9 cellular contexts compared by ENCODE assay signal in genomic region chr7:138865843-138866242, GRCh38.
DNase-seq lines count a peak whose midpoint lies in the region; ATAC-seq, FAIRE-seq and TF ChIP-seq lines count a peak whose summit lies in the region.
"Had no signal": no experiment of that assay in that cellular context is flagged by ENCODE, and none has a peak within 500 bp of the region (broad histone marks: within the 10 kb centered on the region; RNA-seq: fewer than 3 reads in every experiment).

No MANE protein-coding gene starts in this region.

- POLR2A ChIA-PET in IMR-90 (lab: Charles Lee; ENCODE audit: unreplicated experiment): no interaction called here

- no peak overlapping the region for H3K56ac ChIP-seq in IMR-90 (ENCODE audit: extremely low read depth, insufficient read depth, low read length)

- H3K9ac ChIP-seq in IMR-90 (ENCODE audit: low read depth, low read length): no peak overlapping the region
- no peak overlapping the region for H3K9ac ChIP-seq in neuronal stem cell (ENCODE audit: low read depth, low read length, poor library complexity)
- H3K9ac ChIP-seq in mesenchymal stem cell (ENCODE audit: low read length): no peak overlapping the region

- intact Hi-C loops in IMR-90 (cut with micrococcal nuclease): no loop called here
- intact Hi-C loops in activated CD4-positive, alpha-beta T cell treated with anti-CD3 and anti-CD28 coated beads, Interleukin-2, amount 10 ng/mL, durations not matched to agents 24 days and 14 days (cut with micrococcal nuclease): loop anchor here (1.0 to 10.0 kb wide), 2 partner anchors 705 to 961 kb away; no protein-coding TSS in a partner anchor
- intact Hi-C loops in head of caudate nucleus (cut with DNase I): no loop called here

- ATAC-seq in IMR-90 (ENCODE audit: low read depth): no peak

- in situ Hi-C loops in IMR-90 (cut with MboI; ENCODE audit: low sequenced_read_pairs): no loop called here

- H3K9me3 ChIP-seq in IMR-90 (ENCODE audit: control insufficient read depth, insufficient read depth, low read length): no peaks in the 10 kb centered on the region
- H3K9me3 ChIP-seq in neuronal stem cell (replicated peaks in 1 of 2; ENCODE audit: control insufficient read depth in 2 of 2, insufficient read depth in 1 of 2, low read depth in 1 of 2, low read length in 2 of 2): no peaks in the 10 kb centered on the region
- H3K9me3 ChIP-seq in mesenchymal stem cell (ENCODE audit: control insufficient read depth, low read length): no peaks in the 10 kb centered on the region

- H3K14ac ChIP-seq in IMR-90 (replicated peaks; ENCODE audit: low read depth, low read length) (no peak overlapping the region), neuronal stem cell (ENCODE audit: low read length) (no peak overlapping the region), mesenchymal stem cell (ENCODE audit: low read length in 2 of 2) (no peak overlapping the region)

- FAIRE-seq in urothelium cell line (lab: Jason Lieb, UNC): no peak

- H2AK5ac ChIP-seq in IMR-90 (ENCODE audit: low read depth, low read length): no peak overlapping the region
- H2AK5ac ChIP-seq in neuronal stem cell (ENCODE audit: low read depth, low read length): no peak overlapping the region
- H2AK5ac ChIP-seq in mesenchymal stem cell (ENCODE audit: low read length, severe bottlenecking): no peak overlapping the region

- H4K91ac ChIP-seq in IMR-90 (ENCODE audit: insufficient read depth, low read depth, low read length) (no peak overlapping the region), neuronal stem cell (ENCODE audit: low read depth, low read length, poor library complexity) (no peak overlapping the region), mesenchymal stem cell (ENCODE audit: low read length) (no peak overlapping the region)

- no peak overlapping the region for H3K4me3 ChIP-seq in GM12865 (ENCODE audit: low read depth, low read length)
- H3K4me3 ChIP-seq in IMR-90 (ENCODE audit: insufficient read depth, low read depth, low read length): no peak overlapping the region
- no peak overlapping the region for H3K4me3 ChIP-seq in neuronal stem cell (ENCODE audit: low read length in 2 of 2)
- H3K4me3 ChIP-seq in mesenchymal stem cell (ENCODE audit: insufficient read depth in 1 of 2, low read depth in 1 of 2, low read length in 2 of 2): no peak overlapping the region

- peak overlapping the region; percentile 75 for H2AK9ac ChIP-seq in IMR-90 (replicated peaks; ENCODE audit: low read depth, low read length, poor library complexity)

- peaks cover 2% of the 10 kb centered on the region for H3K27me3 Mint-ChIP-seq in activated CD4-positive, alpha-beta T cell treated with anti-CD3 and anti-CD28 coated beads, Interleukin-2, amount 10 ng/mL, durations not matched to agents 24 days and 14 days
- H3K27me3 Mint-ChIP-seq: brain had no signal

- WGBS in IMR-90 (ENCODE audit: extremely low coverage in 2 of 2, insufficient read length in 1 of 2), 2 experiments: no CpG with 5 or more reads among the region's 4 CpGs
- WGBS in neuronal stem cell (ENCODE audit: extremely low coverage in 2 of 2, insufficient read length in 2 of 2, insufficient replicate concordance in 1 of 2), 2 donors: no CpG with 5 or more reads among the region's 4 CpGs
- WGBS in mesenchymal stem cell: 97% methylated on average over 4 of the region's 4 CpGs

- H3K23ac ChIP-seq in IMR-90 (ENCODE audit: low read depth, low read length) (no peak overlapping the region), neuronal stem cell (ENCODE audit: low read depth, low read length, poor library complexity) (no peak overlapping the region), mesenchymal stem cell (ENCODE audit: low read length in 2 of 2) (no peak overlapping the region)

- H2BK15ac ChIP-seq in IMR-90 (ENCODE audit: low read depth, low read length): no peak overlapping the region
- no peak overlapping the region for H2BK15ac ChIP-seq in neuronal stem cell (ENCODE audit: low read length)
- no peak overlapping the region for H2BK15ac ChIP-seq in mesenchymal stem cell (ENCODE audit: low read depth, poor library complexity, severe bottlenecking)

- CTCF ChIA-PET in IMR-90 (lab: Yijun Ruan, JAX): interaction anchor here (0.7 kb wide), 1 partner anchor 21 kb away, joined by 3 read pairs; no protein-coding TSS in a partner anchor

- peak; percentile 33 for TF ChIP-seq RAD21 in IMR-90 (IDR thresholded peaks at IDR 0.05; ENCODE audit: low read length)

- H2BK5ac ChIP-seq in IMR-90 (ENCODE audit: low read depth, low read length, poor library complexity, severe bottlenecking) (no peak overlapping the region), neuronal stem cell (ENCODE audit: low read length) (no peak overlapping the region), mesenchymal stem cell (ENCODE audit: low read depth, low read length, poor library complexity, severe bottlenecking) (no peak overlapping the region)

- no peak overlapping the region for H3K18ac ChIP-seq in IMR-90 (ENCODE audit: low read depth, low read length)
- H3K18ac ChIP-seq in neuronal stem cell (ENCODE audit: low read length): no peak overlapping the region
- H3K18ac ChIP-seq in mesenchymal stem cell (ENCODE audit: low read depth in 1 of 2, low read length in 2 of 2): no peak overlapping the region

- peak; percentile 52 for TF ChIP-seq CTCF in GM12865 (IDR thresholded peaks at IDR 0.05; ENCODE audit: insufficient read depth, low read depth, low read length, missing control alignments)
- peak; percentile 16; the same call in 1 of the 2 replicates for TF ChIP-seq CTCF in IMR-90 (conservative IDR thresholded peaks at IDR 0.05; ENCODE audit: low read depth, low read length)

- no peak overlapping the region for H4K8ac ChIP-seq in IMR-90 (ENCODE audit: low read depth in 2 of 2, low read length in 2 of 2)
- no peak overlapping the region for H4K8ac ChIP-seq in neuronal stem cell (ENCODE audit: low read depth, low read length)
- no peak overlapping the region for H4K8ac ChIP-seq in mesenchymal stem cell (ENCODE audit: low read length)

- H3K36me3 Mint-ChIP-seq in activated CD4-positive, alpha-beta T cell treated with anti-CD3 and anti-CD28 coated beads, Interleukin-2, amount 10 ng/mL, durations not matched to agents 24 days and 14 days (ENCODE audit: low read depth): no peaks in the 10 kb centered on the region

- no peaks in the 10 kb centered on the region for H3K9me1 ChIP-seq in IMR-90 (ENCODE audit: insufficient read depth, low read length)

- no peak overlapping the region for H4K5ac ChIP-seq in IMR-90 (ENCODE audit: low read depth, low read length)

- H4K20me1 ChIP-seq in IMR-90 (ENCODE audit: insufficient read depth, low read length): no peaks in the 10 kb centered on the region

- DNase-seq in GM12865 (ENCODE audit: low read depth): peak; percentile 38
- DNase-seq in IMR-90: no peak
- DNase-seq in activated CD4-positive, alpha-beta T cell treated with anti-CD3 and anti-CD28 coated beads, Interleukin-2, amount 10 ng/mL, durations not matched to agents 24 days and 14 days: peak; percentile 88
- DNase-seq in islet precursor cell: peak; percentile 42
- DNase-seq in head of caudate nucleus: no peak
- no peak for DNase-seq in urothelium cell line (ENCODE audit: low spot score)
- DNase-seq in neuronal stem cell (ENCODE audit: low spot score): no peak
- DNase-seq in mesenchymal stem cell: no peak

- H3K4me1 Mint-ChIP-seq in activated CD4-positive, alpha-beta T cell treated with anti-CD3 and anti-CD28 coated beads, Interleukin-2, amount 10 ng/mL, durations not matched to agents 24 days and 14 days: peaks cover 14% of the 10 kb centered on the region
- H3K4me1 Mint-ChIP-seq: brain had no signal

- no peak overlapping the region for H2BK12ac ChIP-seq in neuronal stem cell (ENCODE audit: low read length)
- no peak overlapping the region for H2BK12ac ChIP-seq in mesenchymal stem cell (ENCODE audit: low read length in 2 of 2)

- H3K27ac Mint-ChIP-seq in activated CD4-positive, alpha-beta T cell treated with anti-CD3 and anti-CD28 coated beads, Interleukin-2, amount 10 ng/mL, durations not matched to agents 24 days and 14 days: no peak overlapping the region

- H3K4me1 ChIP-seq in IMR-90 (ENCODE audit: control insufficient read depth, insufficient read depth, low read length) (no peaks in the 10 kb centered on the region), neuronal stem cell (ENCODE audit: control insufficient read depth in 2 of 2, insufficient read depth in 1 of 2, low read depth in 1 of 2, low read length in 2 of 2) (no peaks in the 10 kb centered on the region), mesenchymal stem cell (ENCODE audit: control insufficient read depth, insufficient read depth, low read depth, low read length) (peaks cover 2% of the 10 kb centered on the region)

- no peak overlapping the region for H3K4me3 Mint-ChIP-seq in activated CD4-positive, alpha-beta T cell treated with anti-CD3 and anti-CD28 coated beads, Interleukin-2, amount 10 ng/mL, durations not matched to agents 24 days and 14 days
- H3K4me3 Mint-ChIP-seq: brain had no signal

- BruUV-seq in IMR-90 (replicated peaks; lab: Mats Ljungman, UMichigan): no TSS peak

- H3K4ac ChIP-seq in IMR-90 (ENCODE audit: low read depth, low read length) (no peak overlapping the region), neuronal stem cell (ENCODE audit: low read length) (no peak overlapping the region), mesenchymal stem cell (ENCODE audit: low read depth in 1 of 2, low read length in 2 of 2) (peak overlapping the region in 1 of 2 experiments; percentile 30)

- no peak overlapping the region for H2BK20ac ChIP-seq in IMR-90 (ENCODE audit: low read depth, low read length)

- no peak for TF ChIP-seq POLR2A in IMR-90 (IDR thresholded peaks at IDR 0.05; ENCODE audit: low read depth, low read length)

- H3K27me3 ChIP-seq in IMR-90 (ENCODE audit: control insufficient read depth, insufficient read depth, low read length) (no peaks in the 10 kb centered on the region), neuronal stem cell (ENCODE audit: control insufficient read depth in 3 of 3, insufficient read depth in 3 of 3, low read depth in 1 of 3, low read length in 3 of 3) (no peaks in the 10 kb centered on the region), mesenchymal stem cell (ENCODE audit: control insufficient read depth in 1 of 2, insufficient read depth in 1 of 2, low read length in 2 of 2) (no peaks in the 10 kb centered on the region)

- no peaks in the 10 kb centered on the region for H3K9me3 Mint-ChIP-seq in activated CD4-positive, alpha-beta T cell treated with anti-CD3 and anti-CD28 coated beads, Interleukin-2, amount 10 ng/mL, durations not matched to agents 24 days and 14 days
- H3K9me3 Mint-ChIP-seq: brain had no signal

- H2AFZ ChIP-seq in IMR-90 (replicated peaks; ENCODE audit: low read length, poor library complexity): no peak overlapping the region
- no peak overlapping the region for H2AFZ ChIP-seq in neuronal stem cell (ENCODE audit: low read length)
- no peak overlapping the region for H2AFZ ChIP-seq in mesenchymal stem cell (ENCODE audit: low read depth, low read length)

- H2BK120ac ChIP-seq in IMR-90 (ENCODE audit: low read depth, low read length) (no peak overlapping the region), neuronal stem cell (ENCODE audit: low read depth, low read length) (no peak overlapping the region), mesenchymal stem cell (ENCODE audit: low read depth, low read length) (no peak overlapping the region)

- dilution Hi-C loops in IMR-90 (cut with HindIII; ENCODE audit: low sequenced_read_pairs, unreplicated experiment): no loop called here

- H3K4me2 ChIP-seq in IMR-90 (ENCODE audit: low read depth, low read length): no peak overlapping the region
- H3K4me2 ChIP-seq in neuronal stem cell (ENCODE audit: insufficient read depth, low read length, poor library complexity, severe bottlenecking): no peak overlapping the region
- H3K4me2 ChIP-seq in mesenchymal stem cell (ENCODE audit: low read length, poor library complexity, severe bottlenecking): no peak overlapping the region

- H3K79me1 ChIP-seq in IMR-90 (ENCODE audit: low read depth in 1 of 2, low read length in 2 of 2) (no peaks in the 10 kb centered on the region), neuronal stem cell (ENCODE audit: low read depth, low read length) (peaks cover 4% of the 10 kb centered on the region), mesenchymal stem cell (replicated peaks; ENCODE audit: low read length, poor library complexity, severe bottlenecking) (no peaks in the 10 kb centered on the region)

- H3K27ac ChIP-seq in IMR-90 (ENCODE audit: insufficient read depth, low read length) (no peak overlapping the region), neuronal stem cell (replicated peaks; ENCODE audit: low read length) (no peak overlapping the region), mesenchymal stem cell (ENCODE audit: low read length, poor library complexity, severe bottlenecking) (no peak overlapping the region)

- peaks cover 16% of the 10 kb centered on the region for H3K36me3 ChIP-seq in IMR-90 (ENCODE audit: control insufficient read depth, insufficient read depth, low read length)
- H3K36me3 ChIP-seq in neuronal stem cell (replicated peaks in 1 of 2; ENCODE audit: control insufficient read depth in 2 of 2, insufficient read depth in 2 of 2, low read length in 2 of 2): peaks cover 23 to 98% of the 10 kb centered on the region in 2 donors
- peaks cover 2 to 35% of the 10 kb centered on the region in 2 experiments for H3K36me3 ChIP-seq in mesenchymal stem cell (ENCODE audit: control insufficient read depth in 1 of 2, insufficient read depth in 2 of 2, low read depth in 1 of 2, low read length in 2 of 2)

Comparison
In these comparisons a context has a peak if more than half of its experiments do, and no peak if none do; other contexts are left out.
1. DNase-seq: peak in GM12865 (single experiment), activated CD4-positive, alpha-beta T cell treated with anti-CD3 and anti-CD28 coated beads, Interleukin-2, amount 10 ng/mL, durations not matched to agents 24 days and 14 days (single experiment) and islet precursor cell (single experiment); none in IMR-90 (single experiment), head of caudate nucleus (0 of 42), urothelium cell line (single experiment), neuronal stem cell (single experiment) and mesenchymal stem cell (single experiment).